Comparison of ENCODE assay signal across 18 cellular contexts in the genomic region with DNA sequence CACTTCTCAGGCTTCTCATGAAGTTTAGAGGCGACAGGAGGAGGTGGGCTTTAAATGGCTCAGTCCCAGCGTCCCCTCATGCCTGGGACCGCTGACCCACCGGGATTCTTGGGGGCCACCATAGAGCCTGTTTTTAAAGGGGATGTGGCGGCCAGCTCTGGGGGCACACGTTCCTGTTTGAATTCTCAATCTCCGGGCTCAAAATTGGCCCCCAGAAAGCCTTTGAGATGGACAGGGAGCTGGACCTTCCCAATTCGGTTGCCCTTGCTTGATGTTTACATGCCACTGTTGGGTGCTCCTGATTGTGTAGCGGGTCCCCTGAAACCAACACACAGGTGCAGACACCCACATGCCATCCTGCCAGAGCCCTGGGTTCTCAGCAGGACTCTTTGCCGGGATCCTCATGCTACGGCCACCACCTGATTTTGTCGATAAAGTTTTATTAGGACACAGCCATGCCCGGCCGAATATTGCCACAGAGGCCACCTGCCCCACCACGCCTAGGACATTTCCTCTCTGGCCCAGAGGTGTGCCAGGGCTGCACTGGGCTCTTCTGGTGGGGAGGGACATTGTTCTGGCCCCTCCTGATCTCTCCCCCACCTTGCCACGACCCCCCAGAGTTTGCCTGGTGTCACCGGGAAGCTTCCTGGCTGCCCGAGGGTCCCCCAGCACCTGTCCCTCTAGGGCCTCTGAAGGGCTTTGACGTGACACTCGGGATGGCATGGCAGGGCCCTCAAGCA.
DNase-seq lines count a peak whose midpoint lies in the region; ATAC-seq and TF ChIP-seq lines count a peak whose summit lies in the region.
"Had no signal": no experiment of that assay in that cellular context is flagged by ENCODE, and none has a peak within 500 bp of the region (broad histone marks: within the 10 kb centered on the region; RNA-seq: fewer than 3 reads in every experiment).

No MANE protein-coding gene starts in this region.

- no peak overlapping the region for H3K27ac Mint-ChIP-seq in activated T-cell treated with anti-CD3 and anti-CD28 coated beads, Interleukin-2, amount 50 U/mL, for 24 hours
- H3K27ac Mint-ChIP-seq in activated T-cell treated with anti-CD3 and anti-CD28 coated beads, Interleukin-2, amount 50 U/mL, for 72 hours: no peak overlapping the region
- H3K27ac Mint-ChIP-seq in progenitor cell of endocrine pancreas: no peak overlapping the region
- no peak overlapping the region for H3K27ac Mint-ChIP-seq in GM23338

- H3K27ac ChIP-seq in Peyer's patch (no peak overlapping the region), GM23338 (ENCODE audit: low read depth) (no peak overlapping the region)
- H3K27ac ChIP-seq: C4-2B, foreskin keratinocyte, upper lobe of left lung had no signal

- no peaks in the 10 kb centered on the region for H3K9me3 ChIP-seq in Peyer's patch
- H3K9me3 ChIP-seq: upper lobe of left lung had no signal

- H3K36me3 Mint-ChIP-seq in activated T-cell treated with anti-CD3 and anti-CD28 coated beads, Interleukin-2, amount 50 U/mL, for 24 hours (ENCODE audit: low read depth): no peaks in the 10 kb centered on the region
- no peaks in the 10 kb centered on the region for H3K36me3 Mint-ChIP-seq in activated T-cell treated with anti-CD3 and anti-CD28 coated beads, Interleukin-2, amount 50 U/mL, for 72 hours (ENCODE audit: insufficient read depth in 2 of 2)
- H3K36me3 Mint-ChIP-seq in progenitor cell of endocrine pancreas (ENCODE audit: insufficient read depth) (no peaks in the 10 kb centered on the region), GM23338 (ENCODE audit: low read depth) (no peaks in the 10 kb centered on the region)
- H3K36me3 Mint-ChIP-seq: naive B cell had no signal

- H2AFZ ChIP-seq in GM23338: no peak overlapping the region

- DNase-seq in activated T-cell treated with anti-CD3 and anti-CD28 coated beads, Interleukin-2, amount 50 U/mL, for 24 hours: peak; percentile 15
- no peak for DNase-seq in activated T-cell treated with anti-CD3 and anti-CD28 coated beads, Interleukin-2, amount 50 U/mL, for 72 hours
- peak in 2 of 3 donors; percentile 15 to 29 for DNase-seq in Peyer's patch
- DNase-seq in islet precursor cell: peak; percentile 35
- DNase-seq in progenitor cell of endocrine pancreas (ENCODE audit: low spot score, unreplicated experiment): peak; percentile 8
- DNase-seq in NCI-H187 treated with DMSO at 0.1 percent for 48 hours (lab: John Stamatoyannopoulos, UW): no peak
- DNase-seq in GM23338 (ENCODE audit: low spot score): no peak
- no peak for DNase-seq in GOT3 (lab: John Stamatoyannopoulos, UW)
- DNase-seq: activated CD4-positive, alpha-beta T cell treated with anti-CD3 and anti-CD28 coated beads, Interleukin-2, amount 50 U/mL, for 4 hours; DMS53; foreskin keratinocyte; naive B cell; NCI-H1417 treated with DMSO at 0.1 percent for 48 hours; NCI-H2171 treated with DMSO at 0.1 percent for 48 hours; NCI-H82; stimulated activated naive CD4-positive, alpha-beta T cell treated with Interleukin-2 at 50 U/mL for 16 hours had no signal

- no peak for TF ChIP-seq CTCF in Peyer's patch (IDR thresholded peaks at IDR 0.05)
- no peak for TF ChIP-seq CTCF in progenitor cell of endocrine pancreas (IDR thresholded peaks at IDR 0.05; ENCODE audit: unreplicated experiment)
- no peak for TF ChIP-seq CTCF in GM23338 (conservative IDR thresholded peaks at IDR 0.05; ENCODE audit: low read depth in 2 of 2)

- no peaks in the 10 kb centered on the region for H4K20me1 ChIP-seq in GM23338 (replicated peaks; ENCODE audit: insufficient read depth)

- H3K79me2 ChIP-seq in GM23338 (replicated peaks; ENCODE audit: insufficient read depth): no peaks in the 10 kb centered on the region

- no peak for ATAC-seq in activated T-cell treated with anti-CD3 and anti-CD28 coated beads, Interleukin-2, amount 50 U/mL, for 72 hours (replicated peaks in 1 of 2)
- no peak for ATAC-seq in GM23338
- ATAC-seq: foreskin keratinocyte had no signal

- H3K4me1 ChIP-seq in Peyer's patch: no peaks in the 10 kb centered on the region
- no peaks in the 10 kb centered on the region for H3K4me1 ChIP-seq in GM23338 (ENCODE audit: insufficient read depth)
- H3K4me1 ChIP-seq: foreskin keratinocyte had no signal

- H3K9me2 ChIP-seq in GM23338 (ENCODE audit: insufficient read depth): no peaks in the 10 kb centered on the region

- H3K4me2 ChIP-seq in GM23338: no peak overlapping the region

- no peaks in the 10 kb centered on the region for H3K36me3 ChIP-seq in Peyer's patch
- no peaks in the 10 kb centered on the region for H3K36me3 ChIP-seq in GM23338 (ENCODE audit: insufficient read depth)
- H3K36me3 ChIP-seq: upper lobe of left lung had no signal

- H3K4me3 ChIP-seq in Peyer's patch: no peak overlapping the region
- H3K4me3 ChIP-seq in GM23338: no peak overlapping the region
- H3K4me3 ChIP-seq: upper lobe of left lung had no signal

- no peaks in the 10 kb centered on the region for H3K4me1 Mint-ChIP-seq in activated T-cell treated with anti-CD3 and anti-CD28 coated beads, Interleukin-2, amount 50 U/mL, for 24 hours (ENCODE audit: low read depth)
- no peaks in the 10 kb centered on the region for H3K4me1 Mint-ChIP-seq in activated T-cell treated with anti-CD3 and anti-CD28 coated beads, Interleukin-2, amount 50 U/mL, for 72 hours (ENCODE audit: low read depth)
- H3K4me1 Mint-ChIP-seq in progenitor cell of endocrine pancreas (ENCODE audit: low read depth) (peaks cover 3% of the 10 kb centered on the region), GM23338 (no peaks in the 10 kb centered on the region)

- no peaks in the 10 kb centered on the region for H3K9me3 Mint-ChIP-seq in activated T-cell treated with anti-CD3 and anti-CD28 coated beads, Interleukin-2, amount 50 U/mL, for 24 hours
- no peaks in the 10 kb centered on the region for H3K9me3 Mint-ChIP-seq in activated T-cell treated with anti-CD3 and anti-CD28 coated beads, Interleukin-2, amount 50 U/mL, for 72 hours
- H3K9me3 Mint-ChIP-seq in progenitor cell of endocrine pancreas (ENCODE audit: low read depth) (no peaks in the 10 kb centered on the region), GM23338 (no peaks in the 10 kb centered on the region)
- H3K9me3 Mint-ChIP-seq: naive B cell had no signal

- H3K27me3 ChIP-seq in Peyer's patch (no peaks in the 10 kb centered on the region), GM23338 (ENCODE audit: insufficient read depth) (no peaks in the 10 kb centered on the region)
- H3K27me3 ChIP-seq: foreskin keratinocyte, upper lobe of left lung had no signal

- no peak overlapping the region for H3K4me3 Mint-ChIP-seq in activated T-cell treated with anti-CD3 and anti-CD28 coated beads, Interleukin-2, amount 50 U/mL, for 24 hours
- H3K4me3 Mint-ChIP-seq in activated T-cell treated with anti-CD3 and anti-CD28 coated beads, Interleukin-2, amount 50 U/mL, for 72 hours: no peak overlapping the region
- H3K4me3 Mint-ChIP-seq in progenitor cell of endocrine pancreas (ENCODE audit: low read depth): no peak overlapping the region
- no peak overlapping the region for H3K4me3 Mint-ChIP-seq in GM23338
- H3K4me3 Mint-ChIP-seq: naive B cell had no signal

- no peaks in the 10 kb centered on the region for H3F3A ChIP-seq in GM23338 (replicated peaks; ENCODE audit: low read depth)

- TF ChIP-seq POLR2A in Peyer's patch (IDR thresholded peaks at IDR 0.05): no peak

- H3K27me3 Mint-ChIP-seq in activated T-cell treated with anti-CD3 and anti-CD28 coated beads, Interleukin-2, amount 50 U/mL, for 24 hours: no peaks in the 10 kb centered on the region
- H3K27me3 Mint-ChIP-seq in activated T-cell treated with anti-CD3 and anti-CD28 coated beads, Interleukin-2, amount 50 U/mL, for 72 hours (ENCODE audit: low read depth): no peaks in the 10 kb centered on the region
- H3K27me3 Mint-ChIP-seq in progenitor cell of endocrine pancreas (peaks cover 26% of the 10 kb centered on the region), GM23338 (ENCODE audit: insufficient read depth, low read depth, poor library complexity) (peaks cover 40% of the 10 kb centered on the region)
- H3K27me3 Mint-ChIP-seq: naive B cell had no signal

TF ChIP-seq in GM23338, 12 proteins besides CTCF, POLR2A, EP300 and RAD21 (continues in another document):
- no peak for TF ChIP-seq ZNF114 (CRISPR knock-in tag; IDR thresholded peaks at IDR 0.05)

Comparison
In these comparisons a context has a peak if more than half of its experiments do, and no peak if none do; other contexts are left out.
1. DNase-seq: peak in activated T-cell treated with anti-CD3 and anti-CD28 coated beads, Interleukin-2, amount 50 U/mL, for 24 hours (single experiment), Peyer's patch (2 of 3), islet precursor cell (single experiment) and progenitor cell of endocrine pancreas (single experiment); none in activated T-cell treated with anti-CD3 and anti-CD28 coated beads, Interleukin-2, amount 50 U/mL, for 72 hours (0 of 2), NCI-H187 treated with DMSO at 0.1 percent for 48 hours (single experiment), GM23338 (single experiment) and GOT3 (single experiment).